In the genomic region with DNA sequence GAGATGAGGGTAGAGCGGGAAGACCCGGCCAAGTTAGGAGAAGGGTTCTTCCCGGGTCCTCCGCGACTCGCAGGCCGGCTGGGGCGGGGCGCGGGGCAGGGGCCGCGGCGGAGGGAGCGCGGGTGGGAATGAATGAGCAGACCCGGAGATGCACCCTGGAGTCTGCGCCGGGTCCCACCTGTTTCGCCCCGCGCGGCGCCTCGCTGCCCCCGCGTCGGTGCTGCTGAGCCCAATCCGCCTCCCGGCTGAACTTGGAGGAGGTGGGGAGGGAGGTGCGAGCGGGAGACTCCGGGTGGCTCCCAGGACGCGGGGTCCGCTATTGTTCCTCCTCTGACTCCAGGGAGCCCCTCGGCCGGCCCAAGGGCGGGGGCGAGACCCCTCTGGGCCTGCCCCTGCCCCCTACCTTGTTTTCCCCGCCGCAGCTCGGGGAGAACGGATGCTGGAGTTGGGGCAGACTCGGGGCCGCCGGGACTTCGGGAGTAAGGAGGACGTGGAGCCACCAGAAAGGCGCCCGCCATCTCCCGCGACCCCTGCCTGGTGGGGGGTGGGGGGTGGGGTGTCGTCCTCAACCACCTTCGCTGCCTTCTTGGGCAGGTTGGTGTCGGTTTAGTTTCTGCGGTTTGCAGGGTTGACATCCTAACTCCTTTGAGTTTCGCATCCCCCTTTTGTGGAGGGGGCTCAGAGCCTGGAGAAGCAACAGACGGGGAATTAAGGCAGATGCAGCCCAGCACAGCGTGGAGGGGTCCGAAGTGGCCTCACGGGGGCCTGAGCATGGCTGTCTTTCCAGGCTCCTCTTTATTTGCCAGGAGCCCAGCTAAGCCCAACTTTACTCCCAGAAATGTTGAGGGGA, we compare ENCODE assay signal across 8 cellular contexts. TPM values are rescaled to one million over a fixed set of nuclear protein-coding genes. Genes with fewer than 3 reads are reported as not detected.
DNase-seq lines count a peak whose midpoint lies in the region; ATAC-seq and TF ChIP-seq lines count a peak whose summit lies in the region.

No MANE protein-coding gene starts in this region.

- H3K9me3 Mint-ChIP-seq in activated CD8-positive, alpha-beta T cell treated with anti-CD3 and anti-CD28 coated beads, Interleukin-2, amount 10 ng/mL, durations not matched to agents 7 days and 5 days (ENCODE audit: insufficient read depth): no peaks in the 10 kb centered on the region

- H3K4me1 Mint-ChIP-seq in activated CD8-positive, alpha-beta T cell treated with anti-CD3 and anti-CD28 coated beads, Interleukin-2, amount 10 ng/mL, durations not matched to agents 7 days and 5 days (ENCODE audit: low read depth): peaks cover 13% of the 10 kb centered on the region

- POLR2A ChIA-PET in BJ (lab: Charles Lee) (interaction anchor here (1.0 kb wide), 1 partner anchor 35 kb away, joined by 3 read pairs; no protein-coding TSS in a partner anchor), HEK293 (lab: Yijun Ruan, JAX) (interaction anchor here (0.7 to 1.9 kb wide), 6 partner anchors 30 to 258 kb away, joined by 3 to 9 read pairs (median 6); partner anchors contain the start of genes BRIX1, RAD1 and TTC23L)
- POLR2A ChIA-PET in activated CD8-positive, alpha-beta T cell treated with anti-CD3 and anti-CD28 coated beads, Interleukin-2, amount 10 ng/mL, durations not matched to agents 7 days and 5 days (lab: Charles Lee): no interaction called here

- CTCF ChIA-PET in BJ (lab: Yijun Ruan, JAX) (interaction anchor here (0.9 to 2.4 kb wide), 5 partner anchors 22 to 134 kb away, joined by 3 to 8 read pairs (median 4); no protein-coding TSS in a partner anchor), HEK293 (lab: Yijun Ruan, JAX) (interaction anchor here (0.6 to 1.8 kb wide), 5 partner anchors 25 to 174 kb away, joined by 3 to 7 read pairs (median 3); no protein-coding TSS in a partner anchor)
- CTCF ChIA-PET in activated CD8-positive, alpha-beta T cell treated with anti-CD3 and anti-CD28 coated beads, Interleukin-2, amount 10 ng/mL, durations not matched to agents 7 days and 5 days (lab: Charles Lee): no interaction called here

- peak; percentile 60 for ATAC-seq in activated CD8-positive, alpha-beta T cell treated with anti-CD3 and anti-CD28 coated beads, Interleukin-2, amount 10 ng/mL, durations not matched to agents 7 days and 5 days
- ATAC-seq in omental fat pad (ENCODE audit: low FRiP score) (peak; percentile 30), HG03135 (IDR thresholded peaks at IDR 0.05; ENCODE audit: unreplicated experiment) (no peak), HG03521 (IDR thresholded peaks at IDR 0.05; ENCODE audit: unreplicated experiment) (no peak)

- H3K9me3 ChIP-seq in HEK293 (ENCODE audit: control insufficient read depth, insufficient read depth, low read depth, low read length): no peaks in the 10 kb centered on the region

- H3K36me3 ChIP-seq in BJ (ENCODE audit: control insufficient read depth, insufficient read depth, low read length) (peaks cover 2% of the 10 kb centered on the region; the same call in 1 of the 2 replicates), HEK293 (ENCODE audit: control insufficient read depth in 2 of 2, insufficient read depth in 1 of 2, low read length in 2 of 2) (peaks cover 2 to 9% of the 10 kb centered on the region in 2 experiments; a peak in 1 of 3 replicates)

- TF ChIP-seq CTCF in BJ (IDR thresholded peaks at IDR 0.05; ENCODE audit: insufficient read depth, low read depth, low read length) (0 out of 2 replicates have a peak, but pooled peaks have one; percentile 7), HEK293 (tag by site-specific recombination; IDR thresholded peaks at IDR 0.05) (no peak; the same call in 1 of the 2 replicates), fibroblast of the aortic adventitia (IDR thresholded peaks at IDR 0.05; ENCODE audit: insufficient read depth, low read length) (peak; percentile 14), omental fat pad (IDR thresholded peaks at IDR 0.05) (no peak)

- no peaks in the 10 kb centered on the region for H3K36me3 Mint-ChIP-seq in activated CD8-positive, alpha-beta T cell treated with anti-CD3 and anti-CD28 coated beads, Interleukin-2, amount 10 ng/mL, durations not matched to agents 7 days and 5 days (ENCODE audit: low read depth)

- no peak overlapping the region for H3K27ac Mint-ChIP-seq in activated CD8-positive, alpha-beta T cell treated with anti-CD3 and anti-CD28 coated beads, Interleukin-2, amount 10 ng/mL, durations not matched to agents 7 days and 5 days

- H3K27ac ChIP-seq in HEK293 (ENCODE audit: extremely low read depth, low read depth, low read length): peak overlapping the region; percentile 98

- H3K4me1 ChIP-seq in HEK293 (ENCODE audit: control insufficient read depth, insufficient read depth, low read length): peaks cover 4% of the 10 kb centered on the region

- no peaks in the 10 kb centered on the region for H3K27me3 ChIP-seq in BJ (ENCODE audit: control insufficient read depth, insufficient read depth, low read length)

- H3K4me3 Mint-ChIP-seq in activated CD8-positive, alpha-beta T cell treated with anti-CD3 and anti-CD28 coated beads, Interleukin-2, amount 10 ng/mL, durations not matched to agents 7 days and 5 days: peak overlapping the region; percentile 15

- H3K4me3 ChIP-seq in BJ (ENCODE audit: low read depth, low read length): peak overlapping the region; percentile 93
- peak overlapping the region; percentile 84 for H3K4me3 ChIP-seq in HEK293 (ENCODE audit: low read depth, low read length)
- H3K4me3 ChIP-seq in fibroblast of the aortic adventitia (ENCODE audit: low read depth, low read length): peak overlapping the region; percentile 89

- DNase-seq in BJ (ENCODE audit: low read depth) (no peak), fibroblast of the aortic adventitia (ENCODE audit: low read depth) (peak; percentile 17), omental fat pad (ENCODE audit: low spot score) (no peak), H4 (ENCODE audit: low spot score) (no peak)
- no peak for DNase-seq in activated CD8-positive, alpha-beta T cell treated with anti-CD3 and anti-CD28 coated beads, Interleukin-2, amount 10 ng/mL, durations not matched to agents 7 days and 5 days

- H3K27me3 Mint-ChIP-seq in activated CD8-positive, alpha-beta T cell treated with anti-CD3 and anti-CD28 coated beads, Interleukin-2, amount 10 ng/mL, durations not matched to agents 7 days and 5 days (ENCODE audit: low read depth): peaks cover 48% of the 10 kb centered on the region

TF ChIP-seq in HEK293, 187 proteins besides CTCF, POLR2A, EP300 and RAD21 (continues in another document):
- no peak for TF ChIP-seq ZNF621 (tag by site-specific recombination; IDR thresholded peaks at IDR 0.05)
- TF ChIP-seq, protein P1, sequence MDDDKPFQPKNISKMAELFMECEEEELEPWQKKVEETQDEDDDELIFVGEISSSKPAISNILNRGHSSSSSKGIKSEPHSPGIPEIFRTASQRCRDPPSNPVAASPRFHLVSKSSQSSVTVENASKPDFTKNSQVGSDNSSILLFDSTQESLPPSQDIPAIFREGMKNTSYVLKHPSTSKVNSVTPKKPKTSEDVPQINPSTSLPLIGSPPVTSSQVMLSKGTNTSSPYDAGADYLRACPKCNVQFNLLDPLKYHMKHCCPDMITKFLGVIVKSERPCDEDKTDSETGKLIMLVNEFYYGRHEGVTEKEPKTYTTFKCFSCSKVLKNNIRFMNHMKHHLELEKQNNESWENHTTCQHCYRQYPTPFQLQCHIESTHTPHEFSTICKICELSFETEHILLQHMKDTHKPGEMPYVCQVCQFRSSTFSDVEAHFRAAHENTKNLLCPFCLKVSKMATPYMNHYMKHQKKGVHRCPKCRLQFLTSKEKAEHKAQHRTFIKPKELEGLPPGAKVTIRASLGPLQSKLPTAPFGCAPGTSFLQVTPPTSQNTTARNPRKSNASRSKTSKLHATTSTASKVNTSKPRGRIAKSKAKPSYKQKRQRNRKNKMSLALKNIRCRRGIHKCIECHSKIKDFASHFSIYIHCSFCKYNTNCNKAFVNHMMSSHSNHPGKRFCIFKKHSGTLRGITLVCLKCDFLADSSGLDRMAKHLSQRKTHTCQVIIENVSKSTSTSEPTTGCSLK (tag by site-specific recombination; IDR thresholded peaks at IDR 0.05): no peak
- TF ChIP-seq, protein P2, sequence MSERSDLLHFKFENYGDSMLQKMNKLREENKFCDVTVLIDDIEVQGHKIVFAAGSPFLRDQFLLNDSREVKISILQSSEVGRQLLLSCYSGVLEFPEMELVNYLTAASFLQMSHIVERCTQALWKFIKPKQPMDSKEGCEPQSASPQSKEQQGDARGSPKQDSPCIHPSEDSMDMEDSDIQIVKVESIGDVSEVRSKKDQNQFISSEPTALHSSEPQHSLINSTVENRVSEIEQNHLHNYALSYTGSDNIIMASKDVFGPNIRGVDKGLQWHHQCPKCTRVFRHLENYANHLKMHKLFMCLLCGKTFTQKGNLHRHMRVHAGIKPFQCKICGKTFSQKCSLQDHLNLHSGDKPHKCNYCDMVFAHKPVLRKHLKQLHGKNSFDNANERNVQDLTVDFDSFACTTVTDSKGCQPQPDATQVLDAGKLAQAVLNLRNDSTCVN (tag by site-specific recombination; optimal IDR thresholded peaks at IDR 0.05): peak; percentile 86

RNA-seq across cellular contexts. Expression of gene RAI14, which starts 0.8 kb away (rescaled TPM):
- polyA plus RNA-seq in BJ (2011; rRNA removed): 116 and 183 TPM in 2 replicates
- polyA minus RNA-seq in BJ (2011; rRNA and poly(A)+ RNA removed): 179 and 210 TPM in 2 replicates
- not detected for total RNA-seq in activated CD8-positive, alpha-beta T cell treated with anti-CD3 and anti-CD28 coated beads, Interleukin-2, amount 10 ng/mL, durations not matched to agents 7 days and 5 days
- total RNA-seq in fibroblast of the aortic adventitia (ENCODE audit: low replicate concordance) (85.9 and 100 TPM in 2 replicates), omental fat pad (10 to 100 TPM; 16.4 to 32.2 (median 18.8) TPM)
- total RNA-seq in H4 (2014; rRNA removed; shearing (Covaris generic)): 22.8 and 27.5 TPM in 2 replicates

Comparison
In these comparisons a context has a peak if more than half of its experiments do, and no peak if none do; other contexts are left out.
1. CTCF ChIP-seq: peak in BJ (single experiment) and fibroblast of the aortic adventitia (single experiment); none in HEK293 (single experiment) and omental fat pad (0 of 3).
2. ATAC-seq: peak in activated CD8-positive, alpha-beta T cell treated with anti-CD3 and anti-CD28 coated beads, Interleukin-2, amount 10 ng/mL, durations not matched to agents 7 days and 5 days (single experiment) and omental fat pad (single experiment); none in HG03135 (single experiment) and HG03521 (single experiment).
3. RNA of gene RAI14, which starts 0.8 kb away (total RNA-seq): 85.9 to 100 TPM in fibroblast of the aortic adventitia, 22.8 to 27.5 TPM in H4 and 16.4 to 32.2 TPM in omental fat pad; not detected in activated CD8-positive, alpha-beta T cell treated with anti-CD3 and anti-CD28 coated beads, Interleukin-2, amount 10 ng/mL, durations not matched to agents 7 days and 5 days; every median in the first group is over 10 times any median in the second.
4. Peak in every context shown above with its lines, with median percentiles within 50 percentile points of each other: H3K4me3 ChIP-seq.